Comparison of ENCODE assay signal across 30 cellular contexts in genomic region chr6:71579902-71580301, GRCh38.
DNase-seq lines count a peak whose midpoint lies in the region; ATAC-seq, FAIRE-seq and TF ChIP-seq lines count a peak whose summit lies in the region.
"Had no signal": no experiment of that assay in that cellular context is flagged by ENCODE, and none has a peak within 500 bp of the region (broad histone marks: within the 10 kb centered on the region; RNA-seq: fewer than 3 reads in every experiment).

No MANE protein-coding gene starts in this region.

- H2BK5ac ChIP-seq in mesenchymal stem cell (ENCODE audit: low read depth, low read length, poor library complexity, severe bottlenecking), result peak overlapping the region; percentile 10

- H3K79me2 ChIP-seq in endothelial cell of umbilical vein (ENCODE audit: control insufficient read depth, insufficient read depth, low read length), result no peaks in the 10 kb centered on the region

- H4K91ac ChIP-seq in mesenchymal stem cell (ENCODE audit: low read length), result no peak overlapping the region

- H3K23ac ChIP-seq in mesenchymal stem cell (ENCODE audit: low read length in 2 of 2), result no peak overlapping the region

- H3K27me3 ChIP-seq in endothelial cell of umbilical vein (ENCODE audit: control insufficient read depth in 2 of 2, insufficient read depth in 2 of 2, low read length in 2 of 2), result peaks cover 0 to 3% of the 10 kb centered on the region in 2 experiments
- H3K27me3 ChIP-seq in mesenchymal stem cell (ENCODE audit: control insufficient read depth in 1 of 2, insufficient read depth in 1 of 2, low read length in 2 of 2), result no peaks in the 10 kb centered on the region
- 0 out of 2 replicates have a peak, but pooled peaks cover 3% of the 10 kb centered on the region for H3K27me3 ChIP-seq in SJCRH30
- H3K27me3 ChIP-seq: BE2C, MG63, Peyer's patch had no signal

- BruUV-seq in Calu3 (replicated peaks; lab: Mats Ljungman, UMichigan) (no TSS peak), endothelial cell of umbilical vein (replicated peaks; lab: Mats Ljungman, UMichigan) (no TSS peak)

- H3K79me1 ChIP-seq in mesenchymal stem cell (replicated peaks; ENCODE audit: low read length, poor library complexity, severe bottlenecking), result no peaks in the 10 kb centered on the region

- H3K9me1 ChIP-seq in endothelial cell of umbilical vein (replicated peaks; ENCODE audit: control insufficient read depth, extremely low read depth, insufficient read depth, low read length), result no peaks in the 10 kb centered on the region

- TF ChIP-seq CTCF in Calu3 (IDR thresholded peaks at IDR 0.05; ENCODE audit: unreplicated experiment), result no peak
- TF ChIP-seq CTCF in endothelial cell of umbilical vein (IDR thresholded peaks at IDR 0.05; ENCODE audit: extremely low read depth in 1 of 2, insufficient read depth in 1 of 2, low read depth in 1 of 2, low read length in 2 of 2), result no peak

- H2BK15ac ChIP-seq in mesenchymal stem cell (ENCODE audit: low read depth, poor library complexity, severe bottlenecking), result no peak overlapping the region

- H2AFZ ChIP-seq in endothelial cell of umbilical vein (ENCODE audit: low read depth, low read length) (no peak overlapping the region), mesenchymal stem cell (ENCODE audit: low read depth, low read length) (no peak overlapping the region)

- H3K4me1 ChIP-seq in endothelial cell of umbilical vein (ENCODE audit: control insufficient read depth, extremely low read depth, insufficient read depth, low read length) (peaks cover 7% of the 10 kb centered on the region), mesenchymal stem cell (ENCODE audit: control insufficient read depth, insufficient read depth, low read depth, low read length) (no peaks in the 10 kb centered on the region), SJCRH30 (no peaks in the 10 kb centered on the region)
- H3K4me1 ChIP-seq: BE2C, Peyer's patch had no signal

- H3K4ac ChIP-seq in mesenchymal stem cell (ENCODE audit: low read depth in 1 of 2, low read length in 2 of 2), result no peak overlapping the region

- H3K9me3 ChIP-seq in endothelial cell of umbilical vein (replicated peaks; ENCODE audit: control insufficient read depth, insufficient read depth, low read length) (no peaks in the 10 kb centered on the region), mesenchymal stem cell (ENCODE audit: control insufficient read depth, low read length) (no peaks in the 10 kb centered on the region), SJCRH30 (replicated peaks) (no peaks in the 10 kb centered on the region)
- H3K9me3 ChIP-seq: BE2C, MG63, Peyer's patch, SK-N-SH had no signal

- intact Hi-C loops in Calu3 (cut with micrococcal nuclease; ENCODE audit: unreplicated experiment), result no loop called here
- intact Hi-C loops in endothelial cell of umbilical vein (cut with micrococcal nuclease), result no loop called here

- H3K4me3 Mint-ChIP-seq in Calu3 (ENCODE audit: low read depth, unreplicated experiment), result no peak overlapping the region
- no peak overlapping the region for H3K4me3 Mint-ChIP-seq in stimulated activated naive CD8-positive, alpha-beta T cell treated with anti-CD3 and anti-CD28 coated beads, Interleukin-15, amount 100 ng/mL, for 72 hours
- H3K4me3 Mint-ChIP-seq: CD14-positive monocyte; CD8-positive, alpha-beta memory T cell; T-helper 17 cell had no signal

- POLR2A ChIA-PET in endothelial cell of umbilical vein (lab: Charles Lee), result no interaction called here

- no peak overlapping the region for H2AK5ac ChIP-seq in mesenchymal stem cell (ENCODE audit: low read length, severe bottlenecking)

- no peak overlapping the region for H2BK12ac ChIP-seq in mesenchymal stem cell (ENCODE audit: low read length in 2 of 2)

- no peak overlapping the region for H3K9ac ChIP-seq in endothelial cell of umbilical vein (replicated peaks; ENCODE audit: extremely low read depth, insufficient read depth, low read length)
- no peak overlapping the region for H3K9ac ChIP-seq in mesenchymal stem cell (ENCODE audit: low read length)
- H3K9ac ChIP-seq: SK-N-SH had no signal

- no peak for TF ChIP-seq POLR2A in endothelial cell of umbilical vein (IDR thresholded peaks at IDR 0.05; ENCODE audit: low read depth, low read length)

- no peak overlapping the region for H2BK120ac ChIP-seq in mesenchymal stem cell (ENCODE audit: low read depth, low read length)

- no peak overlapping the region for H3K18ac ChIP-seq in mesenchymal stem cell (ENCODE audit: low read depth in 1 of 2, low read length in 2 of 2)

- H3K4me3 ChIP-seq in endothelial cell of umbilical vein (replicated peaks in 1 of 3; ENCODE audit: insufficient read depth in 1 of 3, low read depth in 1 of 3, low read length in 3 of 3), result no peak overlapping the region
- H3K4me3 ChIP-seq in mesenchymal stem cell (ENCODE audit: insufficient read depth in 1 of 2, low read depth in 1 of 2, low read length in 2 of 2), result no peak overlapping the region
- no peak overlapping the region for H3K4me3 ChIP-seq in SJCRH30
- H3K4me3 ChIP-seq: MG63, Peyer's patch had no signal

- H3K27ac ChIP-seq in endothelial cell of umbilical vein (ENCODE audit: insufficient read depth, low read depth, low read length) (no peak overlapping the region), mesenchymal stem cell (ENCODE audit: low read length, poor library complexity, severe bottlenecking) (peak overlapping the region; percentile 93), SJCRH30 (no peak overlapping the region)
- H3K27ac ChIP-seq: Peyer's patch had no signal

- no peak overlapping the region for H3K14ac ChIP-seq in mesenchymal stem cell (ENCODE audit: low read length in 2 of 2)

- peaks cover 2% of the 10 kb centered on the region for H3K9me3 Mint-ChIP-seq in Calu3 (ENCODE audit: low read depth, unreplicated experiment)
- H3K9me3 Mint-ChIP-seq in stimulated activated naive CD8-positive, alpha-beta T cell treated with anti-CD3 and anti-CD28 coated beads, Interleukin-15, amount 100 ng/mL, for 72 hours, result peaks cover 0 to 2% of the 10 kb centered on the region in 2 donors
- H3K9me3 Mint-ChIP-seq: CD8-positive, alpha-beta memory T cell had no signal

- H3K36me3 ChIP-seq in endothelial cell of umbilical vein (ENCODE audit: control insufficient read depth in 2 of 2, extremely low read depth in 1 of 2, insufficient read depth in 2 of 2, low read length in 2 of 2), result no peaks in the 10 kb centered on the region
- H3K36me3 ChIP-seq in mesenchymal stem cell (ENCODE audit: control insufficient read depth in 1 of 2, insufficient read depth in 2 of 2, low read depth in 1 of 2, low read length in 2 of 2), result no peaks in the 10 kb centered on the region
- no peaks in the 10 kb centered on the region for H3K36me3 ChIP-seq in SJCRH30
- H3K36me3 ChIP-seq: BE2C, MG63, Peyer's patch had no signal

- WGBS in mesenchymal stem cell, result no CpG with 5 or more reads among the region's 1 CpG

- FAIRE-seq in endothelial cell of umbilical vein (lab: Jason Lieb, UNC), result peak; percentile 40
- FAIRE-seq: D721Med, G401.6, GM19239, H54 had no signal

- dilution Hi-C loops in endothelial cell of umbilical vein (cut with MboI; ENCODE audit: extremely low pct_ligation_motif_present, low sequenced_read_pairs), result no loop called here

- peaks cover 34% of the 10 kb centered on the region for H3K4me1 Mint-ChIP-seq in Calu3 (ENCODE audit: low read depth, unreplicated experiment)
- H3K4me1 Mint-ChIP-seq in stimulated activated naive CD8-positive, alpha-beta T cell treated with anti-CD3 and anti-CD28 coated beads, Interleukin-15, amount 100 ng/mL, for 72 hours, result no peaks in the 10 kb centered on the region
- H3K4me1 Mint-ChIP-seq: CD14-positive monocyte; CD8-positive, alpha-beta memory T cell; T-helper 17 cell had no signal

- H4K20me1 ChIP-seq in endothelial cell of umbilical vein (replicated peaks; ENCODE audit: control insufficient read depth, extremely low read depth, insufficient read depth, low read length), result no peaks in the 10 kb centered on the region

- no peak for DNase-seq in Calu3
- DNase-seq in endothelial cell of umbilical vein (ENCODE audit: low read depth, low spot score), result peak; percentile 6
- DNase-seq in mesenchymal stem cell, result no peak
- DNase-seq in stimulated activated naive CD8-positive, alpha-beta T cell treated with anti-CD3 and anti-CD28 coated beads, Interleukin-15, amount 100 ng/mL, for 72 hours, result no peak
- DNase-seq in NOMO-1 treated with DMSO at 0.1 percent for 48 hours (lab: John Stamatoyannopoulos, UW; ENCODE audit: unreplicated experiment), result no peak
- no peak for DNase-seq in SW480 (ENCODE audit: low spot score)
- DNase-seq in SJCRH30, result no peak
- DNase-seq: BE2C; CD8-positive, alpha-beta memory T cell; IMR-90; KG1; MG63; NCI-H1048; NCI-H1417; NCI-H1694 treated with DMSO at 0.1 percent for 48 hours; NCI-H2081; NCI-H226; NCI-H510A; NCI-H69; Peyer's patch; SIG-M5; SK-N-SH; SW 1271; T-helper 17 cell had no signal

- CTCF ChIA-PET in Calu3 (lab: Charles Lee), result interaction anchor here (1.0 kb wide), 1 partner anchor 19 kb away, joined by 3 read pairs; no protein-coding TSS in a partner anchor
- CTCF ChIA-PET in endothelial cell of umbilical vein (lab: Charles Lee), result interaction anchor here (1.2 to 1.5 kb wide), 2 partner anchors 10 to 16 kb away, joined by 3 to 4 read pairs; no protein-coding TSS in a partner anchor

- H3K36me3 Mint-ChIP-seq in Calu3 (ENCODE audit: insufficient read depth, unreplicated experiment), result no peaks in the 10 kb centered on the region
- H3K36me3 Mint-ChIP-seq: CD14-positive monocyte; CD8-positive, alpha-beta memory T cell had no signal

- ATAC-seq in HG03432 (IDR thresholded peaks at IDR 0.05; ENCODE audit: unreplicated experiment), result peak; percentile 50
- no peak for ATAC-seq in stimulated activated naive CD8-positive, alpha-beta T cell treated with anti-CD3 and anti-CD28 coated beads, Interleukin-15, amount 100 ng/mL, for 72 hours
- ATAC-seq: T-helper 17 cell had no signal

- H3K4me2 ChIP-seq in endothelial cell of umbilical vein (ENCODE audit: insufficient read depth, low read length) (no peak overlapping the region), mesenchymal stem cell (ENCODE audit: low read length, poor library complexity, severe bottlenecking) (no peak overlapping the region)
- H3K4me2 ChIP-seq: SK-N-SH had no signal

- H4K8ac ChIP-seq in mesenchymal stem cell (ENCODE audit: low read length), result no peak overlapping the region

- H3K27ac Mint-ChIP-seq in Calu3 (ENCODE audit: unreplicated experiment), result peak overlapping the region; percentile 66
- no peak overlapping the region for H3K27ac Mint-ChIP-seq in stimulated activated naive CD8-positive, alpha-beta T cell treated with anti-CD3 and anti-CD28 coated beads, Interleukin-15, amount 100 ng/mL, for 72 hours
- H3K27ac Mint-ChIP-seq: CD14-positive monocyte; CD8-positive, alpha-beta memory T cell; T-helper 17 cell had no signal

- H3K27me3 Mint-ChIP-seq in Calu3 (ENCODE audit: unreplicated experiment), result no peaks in the 10 kb centered on the region
- H3K27me3 Mint-ChIP-seq in stimulated activated naive CD8-positive, alpha-beta T cell treated with anti-CD3 and anti-CD28 coated beads, Interleukin-15, amount 100 ng/mL, for 72 hours, result no peaks in the 10 kb centered on the region
- H3K27me3 Mint-ChIP-seq: CD8-positive, alpha-beta memory T cell; T-helper 17 cell had no signal

TF ChIP-seq in endothelial cell of umbilical vein, 7 proteins besides CTCF, POLR2A, EP300 and RAD21 (continues in another document):
- TF ChIP-seq JUN (IDR thresholded peaks at IDR 0.05; ENCODE audit: borderline replicate concordance, insufficient read depth, insufficient read length, low read depth), result peak; percentile 6
- TF ChIP-seq EZH2 (IDR thresholded peaks at IDR 0.05; ENCODE audit: borderline replicate concordance, low read depth, low read length, severe bottlenecking), result no peak
